ENCODE assay signal across 2 cellular contexts in the genomic region with DNA sequence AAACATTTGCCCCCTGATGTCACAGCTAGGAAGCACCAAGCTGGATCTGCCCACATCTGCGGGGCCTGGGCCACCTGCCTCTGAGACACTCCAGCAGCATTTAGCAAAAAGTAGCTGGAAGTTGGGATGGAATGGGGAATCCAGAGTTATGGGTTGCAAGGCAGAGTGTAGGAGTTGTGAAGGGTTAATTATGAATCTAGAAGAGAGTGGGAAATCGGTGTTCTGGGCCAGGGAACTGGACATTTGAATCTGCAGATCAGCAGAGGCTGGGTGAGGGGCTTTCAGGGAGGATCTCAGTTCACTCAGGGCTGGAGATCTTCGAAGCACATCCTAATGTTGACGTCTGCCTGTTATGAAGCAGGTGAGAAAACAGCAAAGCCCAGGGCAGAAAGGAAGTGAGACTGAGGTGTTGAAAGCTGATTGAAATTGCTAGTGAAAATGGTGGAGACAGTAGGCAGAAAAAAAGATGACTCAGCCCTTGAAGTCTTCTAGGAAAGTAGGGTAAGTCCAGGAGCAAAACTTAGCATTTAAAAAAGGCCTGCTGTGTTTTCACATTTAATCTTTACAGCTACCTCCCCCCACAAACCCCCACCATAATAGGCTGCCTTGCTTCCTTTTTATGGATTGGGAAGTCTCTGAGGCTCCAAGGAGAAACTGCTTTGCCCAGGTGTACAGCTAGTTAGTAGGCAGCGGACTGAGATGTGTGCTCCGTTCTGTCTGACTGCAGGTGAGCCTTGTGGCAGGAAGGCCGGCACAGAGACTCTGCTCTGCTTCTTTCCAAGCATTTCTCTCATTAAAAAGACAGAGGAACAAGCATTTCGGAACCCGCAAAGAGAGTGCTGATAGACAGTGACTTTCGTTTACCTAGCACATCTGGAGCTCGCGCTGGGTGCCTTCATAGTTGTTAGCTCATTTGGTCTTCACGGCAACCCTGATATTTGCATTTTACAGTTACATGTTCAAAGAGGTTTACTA.
TF ChIP-seq lines count a peak whose summit lies in the region.

No MANE protein-coding gene starts in this region.

TF ChIP-seq in GM12891, 5 proteins besides CTCF, POLR2A, EP300 and RAD21 (continued from another document):
- TF ChIP-seq SPI1 (IDR thresholded peaks at IDR 0.05; ENCODE audit: low read depth, low read length) (peak; percentile 98), TAF1 (IDR thresholded peaks at IDR 0.05; ENCODE audit: low read depth, low read length) (no peak), POU2F2 (IDR thresholded peaks at IDR 0.05; ENCODE audit: low read depth, low read length) (peak; percentile 69)

TF ChIP-seq in K562, 482 proteins besides CTCF, POLR2A, EP300 and RAD21 (continued from another document and continues in another):
- TF ChIP-seq, protein P1, sequence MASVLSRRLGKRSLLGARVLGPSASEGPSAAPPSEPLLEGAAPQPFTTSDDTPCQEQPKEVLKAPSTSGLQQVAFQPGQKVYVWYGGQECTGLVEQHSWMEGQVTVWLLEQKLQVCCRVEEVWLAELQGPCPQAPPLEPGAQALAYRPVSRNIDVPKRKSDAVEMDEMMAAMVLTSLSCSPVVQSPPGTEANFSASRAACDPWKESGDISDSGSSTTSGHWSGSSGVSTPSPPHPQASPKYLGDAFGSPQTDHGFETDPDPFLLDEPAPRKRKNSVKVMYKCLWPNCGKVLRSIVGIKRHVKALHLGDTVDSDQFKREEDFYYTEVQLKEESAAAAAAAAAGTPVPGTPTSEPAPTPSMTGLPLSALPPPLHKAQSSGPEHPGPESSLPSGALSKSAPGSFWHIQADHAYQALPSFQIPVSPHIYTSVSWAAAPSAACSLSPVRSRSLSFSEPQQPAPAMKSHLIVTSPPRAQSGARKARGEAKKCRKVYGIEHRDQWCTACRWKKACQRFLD (CRISPR knock-in tag; IDR thresholded peaks at IDR 0.05) = no peak; the same call in 1 of the 2 replicates
- TF ChIP-seq E2F8 (IDR thresholded peaks at IDR 0.05; ENCODE audit: low read depth, partially characterized antibody) = no peak
- no peak for TF ChIP-seq HNRNPH1 (optimal IDR thresholded peaks at IDR 0.05; ENCODE audit: low read depth, low read length)
- TF ChIP-seq ZNF511 (CRISPR knock-in tag; IDR thresholded peaks at IDR 0.05) = no peak
- TF ChIP-seq NR4A1 (CRISPR knock-in tag; IDR thresholded peaks at IDR 0.05) = no peak
- 0 out of 2 replicates have a peak, but pooled peaks have one; percentile 37 for TF ChIP-seq NR4A1 (tag; IDR thresholded peaks at IDR 0.05)
- TF ChIP-seq ZNF174 (CRISPR knock-in tag; IDR thresholded peaks at IDR 0.05) = no peak
- TF ChIP-seq THRB (CRISPR knock-in tag; conservative IDR thresholded peaks at IDR 0.05) = no peak
- TF ChIP-seq DMBX1 (CRISPR knock-in tag; IDR thresholded peaks at IDR 0.05; ENCODE audit: borderline replicate concordance) = peak; percentile 38
- no peak for TF ChIP-seq KLF13 (tag; IDR thresholded peaks at IDR 0.05; ENCODE audit: borderline replicate concordance, low read depth)
- no peak for TF ChIP-seq ZFPM2 (CRISPR knock-in tag; IDR thresholded peaks at IDR 0.05)
- TF ChIP-seq PYGO2 (tag; IDR thresholded peaks at IDR 0.05) = no peak
- TF ChIP-seq BMI1 (IDR thresholded peaks at IDR 0.05; ENCODE audit: low read length) = no peak
- no peak for TF ChIP-seq ARHGAP35 (IDR thresholded peaks at IDR 0.05; ENCODE audit: partially characterized antibody)
- no peak for TF ChIP-seq MEF2A (IDR thresholded peaks at IDR 0.05; ENCODE audit: control insufficient read depth, low read depth, low read length)
- no peak for TF ChIP-seq SIX5 (IDR thresholded peaks at IDR 0.05; ENCODE audit: borderline replicate concordance in 1 of 2, insufficient read depth in 1 of 2, low read depth in 1 of 2, low read length in 2 of 2)
- TF ChIP-seq GABPB2 (CRISPR knock-in tag; conservative IDR thresholded peaks at IDR 0.05) = no peak
- TF ChIP-seq POLR2G (IDR thresholded peaks at IDR 0.05; ENCODE audit: low read depth, low read length) = no peak
- no peak for TF ChIP-seq ZNF217 (CRISPR knock-in tag; IDR thresholded peaks at IDR 0.05)
- no peak for TF ChIP-seq ZSCAN29 (IDR thresholded peaks at IDR 0.05)
- TF ChIP-seq, protein P2, sequence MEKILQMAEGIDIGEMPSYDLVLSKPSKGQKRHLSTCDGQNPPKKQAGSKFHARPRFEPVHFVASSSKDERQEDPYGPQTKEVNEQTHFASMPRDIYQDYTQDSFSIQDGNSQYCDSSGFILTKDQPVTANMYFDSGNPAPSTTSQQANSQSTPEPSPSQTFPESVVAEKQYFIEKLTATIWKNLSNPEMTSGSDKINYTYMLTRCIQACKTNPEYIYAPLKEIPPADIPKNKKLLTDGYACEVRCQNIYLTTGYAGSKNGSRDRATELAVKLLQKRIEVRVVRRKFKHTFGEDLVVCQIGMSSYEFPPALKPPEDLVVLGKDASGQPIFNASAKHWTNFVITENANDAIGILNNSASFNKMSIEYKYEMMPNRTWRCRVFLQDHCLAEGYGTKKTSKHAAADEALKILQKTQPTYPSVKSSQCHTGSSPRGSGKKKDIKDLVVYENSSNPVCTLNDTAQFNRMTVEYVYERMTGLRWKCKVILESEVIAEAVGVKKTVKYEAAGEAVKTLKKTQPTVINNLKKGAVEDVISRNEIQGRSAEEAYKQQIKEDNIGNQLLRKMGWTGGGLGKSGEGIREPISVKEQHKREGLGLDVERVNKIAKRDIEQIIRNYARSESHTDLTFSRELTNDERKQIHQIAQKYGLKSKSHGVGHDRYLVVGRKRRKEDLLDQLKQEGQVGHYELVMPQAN (IDR thresholded peaks at IDR 0.05; ENCODE audit: borderline replicate concordance) = no peak
- no peak for TF ChIP-seq RCOR1 (IDR thresholded peaks at IDR 0.05; ENCODE audit: borderline replicate concordance in 1 of 2, low read depth in 2 of 2, low read length in 2 of 2)
- TF ChIP-seq, protein P3, sequence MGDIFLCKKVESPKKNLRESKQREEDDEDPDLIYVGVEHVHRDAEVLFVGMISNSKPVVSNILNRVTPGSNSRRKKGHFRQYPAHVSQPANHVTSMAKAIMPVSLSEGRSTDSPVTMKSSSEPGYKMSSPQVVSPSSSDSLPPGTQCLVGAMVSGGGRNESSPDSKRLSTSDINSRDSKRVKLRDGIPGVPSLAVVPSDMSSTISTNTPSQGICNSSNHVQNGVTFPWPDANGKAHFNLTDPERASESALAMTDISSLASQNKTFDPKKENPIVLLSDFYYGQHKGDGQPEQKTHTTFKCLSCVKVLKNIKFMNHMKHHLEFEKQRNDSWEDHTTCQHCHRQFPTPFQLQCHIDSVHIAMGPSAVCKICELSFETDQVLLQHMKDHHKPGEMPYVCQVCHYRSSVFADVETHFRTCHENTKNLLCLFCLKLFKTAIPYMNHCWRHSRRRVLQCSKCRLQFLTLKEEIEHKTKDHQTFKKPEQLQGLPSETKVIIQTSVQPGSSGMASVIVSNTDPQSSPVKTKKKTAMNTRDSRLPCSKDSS (IDR thresholded peaks at IDR 0.05; ENCODE audit: low read depth, partially characterized antibody) = no peak
- TF ChIP-seq PTRF (tag; IDR thresholded peaks at IDR 0.05) = no peak
- TF ChIP-seq RBM25 (IDR thresholded peaks at IDR 0.05; ENCODE audit: low read depth, low read length, severe bottlenecking) = no peak
- TF ChIP-seq, protein P4, sequence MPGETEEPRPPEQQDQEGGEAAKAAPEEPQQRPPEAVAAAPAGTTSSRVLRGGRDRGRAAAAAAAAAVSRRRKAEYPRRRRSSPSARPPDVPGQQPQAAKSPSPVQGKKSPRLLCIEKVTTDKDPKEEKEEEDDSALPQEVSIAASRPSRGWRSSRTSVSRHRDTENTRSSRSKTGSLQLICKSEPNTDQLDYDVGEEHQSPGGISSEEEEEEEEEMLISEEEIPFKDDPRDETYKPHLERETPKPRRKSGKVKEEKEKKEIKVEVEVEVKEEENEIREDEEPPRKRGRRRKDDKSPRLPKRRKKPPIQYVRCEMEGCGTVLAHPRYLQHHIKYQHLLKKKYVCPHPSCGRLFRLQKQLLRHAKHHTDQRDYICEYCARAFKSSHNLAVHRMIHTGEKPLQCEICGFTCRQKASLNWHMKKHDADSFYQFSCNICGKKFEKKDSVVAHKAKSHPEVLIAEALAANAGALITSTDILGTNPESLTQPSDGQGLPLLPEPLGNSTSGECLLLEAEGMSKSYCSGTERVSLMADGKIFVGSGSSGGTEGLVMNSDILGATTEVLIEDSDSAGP (CRISPR knock-in tag; IDR thresholded peaks at IDR 0.05) = no peak
- TF ChIP-seq ZFP36 (IDR thresholded peaks at IDR 0.05; ENCODE audit: low read depth, low read length, partially characterized antibody) = no peak
- TF ChIP-seq, protein P5, sequence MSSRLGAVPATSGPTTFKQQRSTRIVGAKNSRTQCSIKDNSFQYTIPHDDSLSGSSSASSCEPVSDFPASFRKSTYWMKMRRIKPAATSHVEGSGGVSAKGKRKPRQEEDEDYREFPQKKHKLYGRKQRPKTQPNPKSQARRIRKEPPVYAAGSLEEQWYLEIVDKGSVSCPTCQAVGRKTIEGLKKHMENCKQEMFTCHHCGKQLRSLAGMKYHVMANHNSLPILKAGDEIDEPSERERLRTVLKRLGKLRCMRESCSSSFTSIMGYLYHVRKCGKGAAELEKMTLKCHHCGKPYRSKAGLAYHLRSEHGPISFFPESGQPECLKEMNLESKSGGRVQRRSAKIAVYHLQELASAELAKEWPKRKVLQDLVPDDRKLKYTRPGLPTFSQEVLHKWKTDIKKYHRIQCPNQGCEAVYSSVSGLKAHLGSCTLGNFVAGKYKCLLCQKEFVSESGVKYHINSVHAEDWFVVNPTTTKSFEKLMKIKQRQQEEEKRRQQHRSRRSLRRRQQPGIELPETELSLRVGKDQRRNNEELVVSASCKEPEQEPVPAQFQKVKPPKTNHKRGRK (tag; IDR thresholded peaks at IDR 0.05) = no peak
- TF ChIP-seq CBFA2T2 (conservative IDR thresholded peaks at IDR 0.05) = no peak
- TF ChIP-seq E2F1 (CRISPR knock-in tag; IDR thresholded peaks at IDR 0.05) = no peak; the same call in 1 of the 2 replicates
- TF ChIP-seq HMG20A (CRISPR knock-in tag; conservative IDR thresholded peaks at IDR 0.05) = no peak
- TF ChIP-seq ZBTB7A (IDR thresholded peaks at IDR 0.05; ENCODE audit: borderline replicate concordance, control insufficient read depth, low read depth, low read length) = no peak
- no peak for TF ChIP-seq XRCC5 (IDR thresholded peaks at IDR 0.05; ENCODE audit: low read depth, low read length)
- TF ChIP-seq PATZ1 (CRISPR knock-in tag; IDR thresholded peaks at IDR 0.05; ENCODE audit: borderline replicate concordance) = no peak
- no peak for TF ChIP-seq CBX2 (IDR thresholded peaks at IDR 0.05; ENCODE audit: insufficient read depth, low read length, poor library complexity, severe bottlenecking)
- no peak for TF ChIP-seq ZNF589 (CRISPR knock-in tag; IDR thresholded peaks at IDR 0.05; ENCODE audit: low read depth)
